1 cellular context compared by ENCODE assay signal in genomic region chr1:9316512-9316911, GRCh38.
TF ChIP-seq lines count a peak whose summit lies in the region.

No MANE protein-coding gene starts in this region.

TF ChIP-seq in HepG2, 621 proteins besides CTCF, POLR2A, EP300 and RAD21:
- TF ChIP-seq ZNF83 (CRISPR knock-in tag; IDR thresholded peaks at IDR 0.05; ENCODE audit: borderline replicate concordance) (no peak), ZNF329 (CRISPR knock-in tag; IDR thresholded peaks at IDR 0.05; ENCODE audit: low read depth) (no peak), ZFAT (CRISPR knock-in tag; conservative IDR thresholded peaks at IDR 0.05) (no peak), SATB2 (CRISPR knock-in tag; IDR thresholded peaks at IDR 0.05) (no peak), ZNF331 (CRISPR knock-in tag; IDR thresholded peaks at IDR 0.05) (no peak)
TF ChIP-seq in HepG2: peak in this region for 0.
